Comparison of ENCODE assay signal across 8 cellular contexts in genomic region chr1:225441314-225442119, GRCh38. TPM values are rescaled to one million over a fixed set of nuclear protein-coding genes. Genes with fewer than 3 reads are reported as not detected.
DNase-seq lines count a peak whose midpoint lies in the region; ATAC-seq and TF ChIP-seq lines count a peak whose summit lies in the region.

No MANE protein-coding gene starts in this region.

- peak overlapping the region; percentile 76 for H3K27ac Mint-ChIP-seq in activated T-helper 1 cell treated with anti-CD3 and anti-CD28 coated beads, Interleukin-12 subunit alpha, Interleukin-12 subunit beta, Interleukin-2, Interleukin-4 antibody, amounts not matched to agents 30 ng/mL and 10 ng/mL and 1 ng/mL, durations not matched to agents 14 hours and 24 hours and 36 hours

- no peaks in the 10 kb centered on the region for H3K27me3 ChIP-seq in neutrophil

- H3K9me3 ChIP-seq in neutrophil, result no peaks in the 10 kb centered on the region

- H3K4me3 Mint-ChIP-seq in activated T-helper 1 cell treated with anti-CD3 and anti-CD28 coated beads, Interleukin-12 subunit alpha, Interleukin-12 subunit beta, Interleukin-2, Interleukin-4 antibody, amounts not matched to agents 30 ng/mL and 10 ng/mL and 1 ng/mL, durations not matched to agents 14 hours and 24 hours and 36 hours, result peak overlapping the region; percentile 55

- no peak for TF ChIP-seq CTCF in neutrophil (IDR thresholded peaks at IDR 0.05)

- peaks cover 51% of the 10 kb centered on the region for H3K4me1 Mint-ChIP-seq in activated T-helper 1 cell treated with anti-CD3 and anti-CD28 coated beads, Interleukin-12 subunit alpha, Interleukin-12 subunit beta, Interleukin-2, Interleukin-4 antibody, amounts not matched to agents 30 ng/mL and 10 ng/mL and 1 ng/mL, durations not matched to agents 14 hours and 24 hours and 36 hours (ENCODE audit: low read depth)

- peaks cover 2% of the 10 kb centered on the region for H3K27me3 Mint-ChIP-seq in activated T-helper 1 cell treated with anti-CD3 and anti-CD28 coated beads, Interleukin-12 subunit alpha, Interleukin-12 subunit beta, Interleukin-2, Interleukin-4 antibody, amounts not matched to agents 30 ng/mL and 10 ng/mL and 1 ng/mL, durations not matched to agents 14 hours and 24 hours and 36 hours (ENCODE audit: insufficient read depth)

- ATAC-seq in HG02884 (IDR thresholded peaks at IDR 0.05; ENCODE audit: unreplicated experiment) (peak; percentile 34), HG02852 (IDR thresholded peaks at IDR 0.05; ENCODE audit: unreplicated experiment) (no peak), HG02970 (IDR thresholded peaks at IDR 0.05; ENCODE audit: low FRiP score, unreplicated experiment) (no peak), left ventricle myocardium superior (no peak)

- no peaks in the 10 kb centered on the region for H3K36me3 Mint-ChIP-seq in activated T-helper 1 cell treated with anti-CD3 and anti-CD28 coated beads, Interleukin-12 subunit alpha, Interleukin-12 subunit beta, Interleukin-2, Interleukin-4 antibody, amounts not matched to agents 30 ng/mL and 10 ng/mL and 1 ng/mL, durations not matched to agents 14 hours and 24 hours and 36 hours (ENCODE audit: low read depth)

- no peaks in the 10 kb centered on the region for H3K9me3 Mint-ChIP-seq in activated T-helper 1 cell treated with anti-CD3 and anti-CD28 coated beads, Interleukin-12 subunit alpha, Interleukin-12 subunit beta, Interleukin-2, Interleukin-4 antibody, amounts not matched to agents 30 ng/mL and 10 ng/mL and 1 ng/mL, durations not matched to agents 14 hours and 24 hours and 36 hours

- H3K36me3 ChIP-seq in neutrophil, result no peaks in the 10 kb centered on the region

- H3K4me3 ChIP-seq in neutrophil (ENCODE audit: low read depth in 1 of 2, low read length in 1 of 2), result no peak overlapping the region

- peak overlapping the region; percentile 51 for H3K27ac ChIP-seq in neutrophil

- peaks cover 47 to 50% of the 10 kb centered on the region in 2 experiments for H3K4me1 ChIP-seq in neutrophil (ENCODE audit: control insufficient read depth in 1 of 2, insufficient read depth in 1 of 2, low read depth in 1 of 2, low read length in 1 of 2)

- DNase-seq in NCI-H1092 treated with DMSO at 0.1 percent for 48 hours (lab: John Stamatoyannopoulos, UW) (peak; percentile 51), NCI-H1092 (lab: John Stamatoyannopoulos, UW) (no peak), left ventricle myocardium superior (no peak)
- DNase-seq in activated T-helper 1 cell treated with anti-CD3 and anti-CD28 coated beads, Interleukin-12 subunit alpha, Interleukin-12 subunit beta, Interleukin-2, Interleukin-4 antibody, amounts not matched to agents 30 ng/mL and 10 ng/mL and 1 ng/mL, durations not matched to agents 14 hours and 24 hours and 36 hours (ENCODE audit: low spot score), result no peak

- intact Hi-C loops in activated T-helper 1 cell treated with anti-CD3 and anti-CD28 coated beads, Interleukin-12 subunit alpha, Interleukin-12 subunit beta, Interleukin-2, Interleukin-4 antibody, amounts not matched to agents 30 ng/mL and 10 ng/mL and 1 ng/mL, durations not matched to agents 14 hours and 24 hours and 36 hours (cut with micrococcal nuclease), result no loop called here
- intact Hi-C loops in left ventricle myocardium superior (cut with micrococcal nuclease), result no loop called here

RNA-seq across cellular contexts. Expression of gene LBR, which starts 13.7 kb away (rescaled TPM):
- total RNA-seq in activated T-helper 1 cell treated with anti-CD3 and anti-CD28 coated beads, Interleukin-12 subunit alpha, Interleukin-12 subunit beta, Interleukin-2, Interleukin-4 antibody, amounts not matched to agents 30 ng/mL and 10 ng/mL and 1 ng/mL, durations not matched to agents 14 hours and 24 hours and 36 hours, result 176 TPM in 2 replicates
- 9.5 TPM for total RNA-seq in left ventricle myocardium superior

Comparison
In these comparisons a context has a peak if more than half of its experiments do, and no peak if none do; other contexts are left out.
1. RNA of gene LBR, which starts 13.7 kb away (total RNA-seq): 176 TPM in activated T-helper 1 cell treated with anti-CD3 and anti-CD28 coated beads, Interleukin-12 subunit alpha, Interleukin-12 subunit beta, Interleukin-2, Interleukin-4 antibody, amounts not matched to agents 30 ng/mL and 10 ng/mL and 1 ng/mL, durations not matched to agents 14 hours and 24 hours and 36 hours; 9.5 TPM in left ventricle myocardium superior (single experiment); every median in the first group is over 10 times any median in the second.